1 cellular context compared by ENCODE assay signal in the genomic region with DNA sequence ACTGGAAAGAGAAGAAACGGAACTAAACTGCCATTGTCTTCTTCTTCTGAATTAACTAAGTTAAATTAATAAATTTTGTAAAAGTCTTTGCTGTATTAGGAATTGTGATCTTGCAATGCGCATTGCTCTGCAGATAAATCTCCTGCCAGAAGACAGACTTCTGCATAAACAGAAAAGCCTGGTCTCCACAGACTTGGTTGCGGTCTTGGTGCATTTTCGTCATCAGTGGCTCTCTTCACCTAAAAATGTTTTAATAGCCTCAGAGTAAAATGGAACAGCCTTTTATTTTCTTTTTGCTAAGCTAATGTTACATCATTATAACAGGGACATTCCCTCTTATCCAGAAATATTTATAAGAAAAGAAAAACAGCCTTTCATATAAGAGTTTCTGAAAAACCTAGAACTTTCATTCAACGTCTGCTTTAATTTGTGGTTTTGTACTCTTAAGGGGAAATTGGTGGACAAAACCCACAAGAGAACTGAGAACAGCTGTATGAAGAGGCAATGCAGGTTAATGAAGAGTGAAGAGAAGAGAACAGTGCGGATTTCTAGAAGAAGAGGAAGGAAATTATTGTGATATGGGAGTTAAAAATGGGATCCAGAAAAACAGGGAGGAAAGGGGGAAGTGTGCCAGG.
TF ChIP-seq lines count a peak whose summit lies in the region.

No MANE protein-coding gene starts in this region.

TF ChIP-seq in SK-N-SH treated with all-trans-retinoic acid at 6 μM for 48 hours, 23 proteins besides CTCF, POLR2A, EP300 and RAD21:
- TF ChIP-seq, protein P1, sequence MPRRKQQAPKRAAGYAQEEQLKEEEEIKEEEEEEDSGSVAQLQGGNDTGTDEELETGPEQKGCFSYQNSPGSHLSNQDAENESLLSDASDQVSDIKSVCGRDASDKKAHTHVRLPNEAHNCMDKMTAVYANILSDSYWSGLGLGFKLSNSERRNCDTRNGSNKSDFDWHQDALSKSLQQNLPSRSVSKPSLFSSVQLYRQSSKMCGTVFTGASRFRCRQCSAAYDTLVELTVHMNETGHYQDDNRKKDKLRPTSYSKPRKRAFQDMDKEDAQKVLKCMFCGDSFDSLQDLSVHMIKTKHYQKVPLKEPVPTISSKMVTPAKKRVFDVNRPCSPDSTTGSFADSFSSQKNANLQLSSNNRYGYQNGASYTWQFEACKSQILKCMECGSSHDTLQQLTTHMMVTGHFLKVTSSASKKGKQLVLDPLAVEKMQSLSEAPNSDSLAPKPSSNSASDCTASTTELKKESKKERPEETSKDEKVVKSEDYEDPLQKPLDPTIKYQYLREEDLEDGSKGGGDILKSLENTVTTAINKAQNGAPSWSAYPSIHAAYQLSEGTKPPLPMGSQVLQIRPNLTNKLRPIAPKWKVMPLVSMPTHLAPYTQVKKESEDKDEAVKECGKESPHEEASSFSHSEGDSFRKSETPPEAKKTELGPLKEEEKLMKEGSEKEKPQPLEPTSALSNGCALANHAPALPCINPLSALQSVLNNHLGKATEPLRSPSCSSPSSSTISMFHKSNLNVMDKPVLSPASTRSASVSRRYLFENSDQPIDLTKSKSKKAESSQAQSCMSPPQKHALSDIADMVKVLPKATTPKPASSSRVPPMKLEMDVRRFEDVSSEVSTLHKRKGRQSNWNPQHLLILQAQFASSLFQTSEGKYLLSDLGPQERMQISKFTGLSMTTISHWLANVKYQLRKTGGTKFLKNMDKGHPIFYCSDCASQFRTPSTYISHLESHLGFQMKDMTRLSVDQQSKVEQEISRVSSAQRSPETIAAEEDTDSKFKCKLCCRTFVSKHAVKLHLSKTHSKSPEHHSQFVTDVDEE (CRISPR knock-in tag; IDR thresholded peaks at IDR 0.05): no peak
